Comparison of ENCODE assay signal across 1 cellular context in genomic region chr16:13913374-13914292, GRCh38.
TF ChIP-seq lines count a peak whose summit lies in the region.

No MANE protein-coding gene starts in this region.

TF ChIP-seq in HepG2, 621 proteins besides CTCF, POLR2A, EP300 and RAD21 (continued from another document):
- TF ChIP-seq ARID5B (CRISPR knock-in tag; IDR thresholded peaks at IDR 0.05): peak; percentile 54; the same call in 1 of the 2 replicates
- no peak for TF ChIP-seq MXI1 (IDR thresholded peaks at IDR 0.05; ENCODE audit: borderline replicate concordance, low read depth, low read length)
- 0 out of 2 replicates have a peak, but pooled peaks have one; percentile 33 for TF ChIP-seq GATAD1 (CRISPR knock-in tag; IDR thresholded peaks at IDR 0.05)
- TF ChIP-seq RFX1 (IDR thresholded peaks at IDR 0.05): peak; percentile 67; the same call in 1 of the 2 replicates
- TF ChIP-seq MAX (IDR thresholded peaks at IDR 0.05): no peak
- 0 out of 2 replicates have a peak, but pooled peaks have one; percentile 4 for TF ChIP-seq ZNF619 (CRISPR knock-in tag; IDR thresholded peaks at IDR 0.05)
